ENCODE assay signal across 25 cellular contexts in the genomic region with DNA sequence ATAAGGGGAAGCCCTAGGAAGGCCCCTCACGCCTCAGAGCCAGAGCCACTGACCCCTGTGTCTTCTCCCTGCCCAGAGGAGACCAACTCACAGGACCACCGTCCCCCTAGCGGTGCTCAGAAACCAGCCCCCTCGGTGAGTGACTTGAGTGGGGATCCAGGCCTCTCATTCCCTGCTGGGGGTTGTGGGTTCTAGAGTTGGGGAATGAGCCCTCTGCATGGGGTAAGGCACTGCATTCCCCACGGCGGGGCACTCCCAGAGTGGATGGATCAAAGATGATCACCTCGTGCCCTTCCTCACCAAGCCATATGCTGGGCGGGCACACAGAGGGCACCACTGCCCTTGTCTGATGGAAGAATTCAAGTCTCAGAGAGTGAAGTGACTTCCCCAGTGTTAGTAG. TPM values are rescaled to one million over a fixed set of nuclear protein-coding genes. Genes with fewer than 3 reads are reported as not detected.
DNase-seq lines count a peak whose midpoint lies in the region; ATAC-seq, FAIRE-seq and TF ChIP-seq lines count a peak whose summit lies in the region.
"Had no signal": no experiment of that assay in that cellular context is flagged by ENCODE, and none has a peak within 500 bp of the region (broad histone marks: within the 10 kb centered on the region; RNA-seq: fewer than 3 reads in every experiment).

No MANE protein-coding gene starts in this region.

- H3K9me3 ChIP-seq in RWPE2 (ENCODE audit: severe bottlenecking) (no peaks in the 10 kb centered on the region), H1 (ENCODE audit: insufficient read depth in 2 of 2, low read depth in 1 of 2, low read length in 1 of 2) (no peaks in the 10 kb centered on the region)
- H3K9me3 ChIP-seq: A549; BE2C; BLaER1 treated with 17β-estradiol and CSF1 and Interleukin-3, amounts not matched to agents 10 nM and 100 nM; HAP-1 had no signal

- H3K9me3 Mint-ChIP-seq in T-helper 1 cell treated with Interleukin-12 subunit alpha and Interleukin-12 subunit beta and Interleukin-4 antibody, amounts not matched to agents 30 μg/mL and 1 μg/mL, for 36 hours, result no peaks in the 10 kb centered on the region
- no peaks in the 10 kb centered on the region for H3K9me3 Mint-ChIP-seq in stimulated activated effector memory CD8-positive, alpha-beta T cell treated with anti-CD3 and anti-CD28 coated beads, Interleukin-12 subunit alpha, Interleukin-12 subunit beta, amount 100 ng/mL, for 72 hours
- H3K9me3 Mint-ChIP-seq: CD14-positive monocyte; CD4-positive, alpha-beta T cell; CD8-positive, alpha-beta memory T cell; GM23338 had no signal

- no peak overlapping the region for H2BK120ac ChIP-seq in H1 (replicated peaks; ENCODE audit: low read depth, low read length)

- TF ChIP-seq CTCF in RWPE2 (IDR thresholded peaks at IDR 0.05; ENCODE audit: poor library complexity, severe bottlenecking) (no peak), H1 (IDR thresholded peaks at IDR 0.05; ENCODE audit: control extremely low read depth in 1 of 3, insufficient read depth in 1 of 3, low read depth in 1 of 3, low read length in 3 of 3) (peak in 2 of 3 experiments; percentile 14 to 16; a peak in 2 of 4 replicates), D721Med (IDR thresholded peaks at IDR 0.05; ENCODE audit: insufficient read depth, missing control alignments) (no peak)

- H4K91ac ChIP-seq in H1 (replicated peaks; ENCODE audit: insufficient read length, low read length), result no peak overlapping the region

- H3K9ac ChIP-seq in H1 (replicated peaks in 1 of 4; ENCODE audit: extremely low read depth in 1 of 4, low read depth in 3 of 4, low read length in 3 of 4), result no peak overlapping the region
- H3K9ac ChIP-seq: BLaER1 treated with 17β-estradiol and CSF1 and Interleukin-3, amounts not matched to agents 10 nM and 100 nM had no signal

- H3K23me2 ChIP-seq in H1 (ENCODE audit: low read depth, low read length), result no peaks in the 10 kb centered on the region

- CTCF ChIA-PET in H1 (lab: Charles Lee; ENCODE audit: partially characterized antibody), result no interaction called here

- H2AFZ ChIP-seq in H1 (ENCODE audit: low read length), result no peak overlapping the region
- H2AFZ ChIP-seq: GM23338 had no signal

- no peak overlapping the region for H3K14ac ChIP-seq in H1 (ENCODE audit: insufficient read length)

- H3K4me3 ChIP-seq in RWPE2 (ENCODE audit: severe bottlenecking) (no peak overlapping the region), H1 (ENCODE audit: extremely low read depth in 1 of 4, insufficient read depth in 2 of 4, low read depth in 3 of 4, low read length in 4 of 4) (no peak overlapping the region)
- H3K4me3 ChIP-seq: A549; BLaER1 treated with 17β-estradiol and CSF1 and Interleukin-3, amounts not matched to agents 10 nM and 100 nM; GM12878; GM23338; HAP-1 had no signal

- no peak overlapping the region for H2BK12ac ChIP-seq in H1 (ENCODE audit: low read depth, low read length)

- POLR2A ChIA-PET in H1 (lab: Charles Lee; ENCODE audit: partially characterized antibody), result no interaction called here

- no peak overlapping the region for H3K27ac ChIP-seq in RWPE2 (ENCODE audit: poor library complexity, severe bottlenecking)
- no peak overlapping the region for H3K27ac ChIP-seq in H1 (ENCODE audit: low read depth, low read length)
- H3K27ac ChIP-seq: 22Rv1, A549 had no signal

- DNase-seq in T-helper 1 cell (no peak), RWPE2 (ENCODE audit: low spot score) (peak; percentile 37), H1 (ENCODE audit: low read depth in 1 of 2, low spot score in 2 of 2) (no peak), HK-2 (ENCODE audit: unreplicated experiment) (no peak), D721Med (ENCODE audit: insufficient read length, low spot score) (no peak), NCI-H2107 (lab: John Stamatoyannopoulos, UW) (no peak)
- DNase-seq in stimulated activated effector memory CD8-positive, alpha-beta T cell treated with anti-CD3 and anti-CD28 coated beads, Interleukin-12 subunit alpha, Interleukin-12 subunit beta, amount 100 ng/mL, for 72 hours (ENCODE audit: low spot score in 2 of 2), result no peak
- DNase-seq: ACHN; AML-193; CD4-positive, alpha-beta T cell; CD8-positive, alpha-beta memory T cell; DMS153; DMS79; EL; GDM1 had no signal

- TF ChIP-seq RAD21 in H1 (IDR thresholded peaks at IDR 0.05 in 1 of 2, conservative IDR thresholded peaks at IDR 0.05 in 1 of 2; ENCODE audit: low read depth in 2 of 2, low read length in 2 of 2), result peak in 1 of 2 experiments; percentile 18; a peak in 1 of 4 replicates

- no peak overlapping the region for H3K18ac ChIP-seq in H1 (ENCODE audit: extremely low read depth, low read length)

- no peaks in the 10 kb centered on the region for H3K79me2 ChIP-seq in H1 (ENCODE audit: control insufficient read depth in 1 of 2, insufficient read depth in 2 of 2, low read length in 2 of 2)

- H2AK5ac ChIP-seq in H1 (ENCODE audit: low read depth, low read length), result no peak overlapping the region

- no peak overlapping the region for H3K4me3 Mint-ChIP-seq in T-helper 1 cell treated with Interleukin-12 subunit alpha and Interleukin-12 subunit beta and Interleukin-4 antibody, amounts not matched to agents 30 μg/mL and 1 μg/mL, for 36 hours
- no peak overlapping the region for H3K4me3 Mint-ChIP-seq in stimulated activated effector memory CD8-positive, alpha-beta T cell treated with anti-CD3 and anti-CD28 coated beads, Interleukin-12 subunit alpha, Interleukin-12 subunit beta, amount 100 ng/mL, for 72 hours
- H3K4me3 Mint-ChIP-seq: CD14-positive monocyte; CD4-positive, alpha-beta T cell; CD8-positive, alpha-beta memory T cell; GM23338 had no signal

- no peak overlapping the region for H4K8ac ChIP-seq in H1 (ENCODE audit: extremely low read depth, insufficient read depth, low read length)

- H3K27me3 ChIP-seq in RWPE2 (ENCODE audit: insufficient read depth, poor library complexity, severe bottlenecking) (no peaks in the 10 kb centered on the region), H1 (replicated peaks in 1 of 4; ENCODE audit: control insufficient read depth in 3 of 4, extremely low read depth in 1 of 4, insufficient read depth in 3 of 4, low read length in 3 of 4) (no peaks in the 10 kb centered on the region; a peak in 1 of 7 replicates)
- H3K27me3 ChIP-seq: BE2C; BLaER1 treated with 17β-estradiol and CSF1 and Interleukin-3, amounts not matched to agents 10 nM and 100 nM had no signal

- TF ChIP-seq EP300 in H1 (IDR thresholded peaks at IDR 0.05; ENCODE audit: borderline replicate concordance in 1 of 2, low read depth in 2 of 2, low read length in 2 of 2), result no peak

- no peak for TF ChIP-seq POLR2A in H1 (IDR thresholded peaks at IDR 0.05; ENCODE audit: control extremely low read depth in 1 of 2, low read depth in 2 of 2, low read length in 2 of 2)

- H3K27ac Mint-ChIP-seq in T-helper 1 cell treated with Interleukin-12 subunit alpha and Interleukin-12 subunit beta and Interleukin-4 antibody, amounts not matched to agents 30 μg/mL and 1 μg/mL, for 36 hours, result peak overlapping the region; percentile 88
- peak overlapping the region; percentile 56 for H3K27ac Mint-ChIP-seq in stimulated activated effector memory CD8-positive, alpha-beta T cell treated with anti-CD3 and anti-CD28 coated beads, Interleukin-12 subunit alpha, Interleukin-12 subunit beta, amount 100 ng/mL, for 72 hours
- H3K27ac Mint-ChIP-seq: CD4-positive, alpha-beta T cell had no signal

- no peak overlapping the region for H3K56ac ChIP-seq in H1 (replicated peaks; ENCODE audit: insufficient read length, low read depth, low read length)

- no peak overlapping the region for H2BK20ac ChIP-seq in H1 (ENCODE audit: low read length)

- no peak for ATAC-seq in RWPE2 (ENCODE audit: low read depth)
- no peak for ATAC-seq in stimulated activated effector memory CD8-positive, alpha-beta T cell treated with anti-CD3 and anti-CD28 coated beads, Interleukin-12 subunit alpha, Interleukin-12 subunit beta, amount 100 ng/mL, for 72 hours
- ATAC-seq: A549, GM12878, GM23338 had no signal

- no peak overlapping the region for H4K5ac ChIP-seq in H1 (ENCODE audit: insufficient read length, low read depth, low read length)

- H2BK15ac ChIP-seq in H1 (ENCODE audit: low read length), result no peak overlapping the region

- 94% methylated on average over 7 of the region's 8 CpGs; no CpG with 5 or more reads in 1 of the 2 experiments for WGBS in H1 (ENCODE audit: extremely low coverage in 1 of 2, insufficient coverage in 1 of 2, insufficient read length in 1 of 2, insufficient replicate concordance in 2 of 2, low coverage in 1 of 2, low lambda C conversion rate in 2 of 2, missing lambda C conversion rate in 1 of 2), 2 experiments

- H3K79me1 ChIP-seq in H1 (ENCODE audit: low read depth, low read length), result no peaks in the 10 kb centered on the region

- H3K4me1 ChIP-seq in RWPE2 (ENCODE audit: insufficient read depth, poor library complexity, severe bottlenecking) (no peaks in the 10 kb centered on the region), H1 (replicated peaks in 1 of 4; ENCODE audit: control insufficient read depth in 3 of 4, insufficient read depth in 4 of 4, low read length in 3 of 4) (no peaks in the 10 kb centered on the region)
- H3K4me1 ChIP-seq: A549, HAP-1 had no signal

- H4K20me1 ChIP-seq in H1 (replicated peaks in 1 of 2; ENCODE audit: control insufficient read depth in 1 of 2, insufficient read depth in 2 of 2, low read length in 2 of 2), result peaks cover 0 to 1% of the 10 kb centered on the region in 2 experiments

- no peaks in the 10 kb centered on the region for H3K27me3 Mint-ChIP-seq in T-helper 1 cell treated with Interleukin-12 subunit alpha and Interleukin-12 subunit beta and Interleukin-4 antibody, amounts not matched to agents 30 μg/mL and 1 μg/mL, for 36 hours (ENCODE audit: low read depth)
- H3K27me3 Mint-ChIP-seq: CD4-positive, alpha-beta T cell; CD8-positive, alpha-beta memory T cell had no signal

- peaks cover 18% of the 10 kb centered on the region for H3K4me1 Mint-ChIP-seq in T-helper 1 cell treated with Interleukin-12 subunit alpha and Interleukin-12 subunit beta and Interleukin-4 antibody, amounts not matched to agents 30 μg/mL and 1 μg/mL, for 36 hours (ENCODE audit: low read depth)
- H3K4me1 Mint-ChIP-seq in stimulated activated effector memory CD8-positive, alpha-beta T cell treated with anti-CD3 and anti-CD28 coated beads, Interleukin-12 subunit alpha, Interleukin-12 subunit beta, amount 100 ng/mL, for 72 hours, result no peaks in the 10 kb centered on the region
- H3K4me1 Mint-ChIP-seq: CD14-positive monocyte; CD8-positive, alpha-beta memory T cell; GM23338 had no signal

- H3K36me3 Mint-ChIP-seq in T-helper 1 cell treated with Interleukin-12 subunit alpha and Interleukin-12 subunit beta and Interleukin-4 antibody, amounts not matched to agents 30 μg/mL and 1 μg/mL, for 36 hours (ENCODE audit: low read depth), result peaks cover 9% of the 10 kb centered on the region
- H3K36me3 Mint-ChIP-seq in stimulated activated effector memory CD8-positive, alpha-beta T cell treated with anti-CD3 and anti-CD28 coated beads, Interleukin-12 subunit alpha, Interleukin-12 subunit beta, amount 100 ng/mL, for 72 hours, result peaks cover 53% of the 10 kb centered on the region

- no peak overlapping the region for H2BK5ac ChIP-seq in H1 (ENCODE audit: low read depth, low read length)

- H3K4me2 ChIP-seq in H1 (ENCODE audit: insufficient read depth in 1 of 2, low read depth in 2 of 2, low read length in 2 of 2), result no peak overlapping the region
- H3K4me2 ChIP-seq: A549; BLaER1 treated with 17β-estradiol and CSF1 and Interleukin-3, amounts not matched to agents 10 nM and 100 nM; GM23338 had no signal

- no peak overlapping the region for H3K4ac ChIP-seq in H1 (replicated peaks; ENCODE audit: insufficient read length, low read depth, low read length)

- H3K23ac ChIP-seq in H1 (ENCODE audit: insufficient read length), result no peak overlapping the region

- peaks cover 37% of the 10 kb centered on the region for H3K36me3 ChIP-seq in RWPE2 (ENCODE audit: low read depth)
- H3K36me3 ChIP-seq in H1 (ENCODE audit: control insufficient read depth in 2 of 4, insufficient read depth in 4 of 4, low read length in 3 of 4), result peaks cover 12 to 28% (median 22%) of the 10 kb centered on the region in 4 experiments; a peak in 7 of 8 replicates

- FAIRE-seq in H1 (lab: Jason Lieb, UNC), result no peak
- FAIRE-seq in D721Med (lab: Jason Lieb, UNC), result no peak
- FAIRE-seq: A549, GM12878, H54 had no signal

RNA-seq across cellular contexts. Expression of a gene that starts 39.7 kb away (rescaled TPM):
- 77.3 and 78.6 TPM in 2 replicates for total RNA-seq in H1 (2021; fragmentation: NEBNext Ultra II Directional; extraction: Animal tissue kit (Norgen Biotek cat#: 25700))
- polyA plus RNA-seq in H1 (2011; rRNA removed), result 35.5 and 57.5 TPM in 2 replicates
- polyA plus RNA-seq in H1 (2011; cell fraction: cytosol; rRNA removed), result 42.1 TPM
- polyA plus RNA-seq in H1 (2011; cell fraction: nucleus; rRNA removed), result 87.3 TPM
- 41.9 to 56.5 TPM (median 51.0 TPM) in 4 replicates for polyA plus RNA-seq in H1 (2012, experiment 1 of 2)
- 38.4 TPM for polyA plus RNA-seq in H1 (2012, experiment 2 of 2)
- 30.2 TPM for polyA plus RNA-seq in H1 (2013, experiment 1 of 2)
- 29.2 TPM for polyA plus RNA-seq in H1 (2013, experiment 2 of 2)
- polyA minus RNA-seq in H1 (2011; rRNA and poly(A)+ RNA removed), result 29.4 and 36.8 TPM in 2 replicates
- polyA minus RNA-seq in H1 (2011; cell fraction: cytosol; rRNA and poly(A)+ RNA removed), result 33.5 TPM
- polyA minus RNA-seq in H1 (2011; cell fraction: nucleus; rRNA and poly(A)+ RNA removed), result 25.9 TPM

RNA-seq across cellular contexts. Expression of a gene that starts 40.7 kb away (rescaled TPM):
- total RNA-seq in H1 (2021; fragmentation: NEBNext Ultra II Directional; extraction: Animal tissue kit (Norgen Biotek cat#: 25700)), result 7.4 and 8.9 TPM in 2 replicates
- polyA plus RNA-seq in H1 (2011; rRNA removed), result 9.0 and 14.3 TPM in 2 replicates
- polyA plus RNA-seq in H1 (2011; cell fraction: cytosol; rRNA removed), result 15.4 TPM
- 16.9 TPM for polyA plus RNA-seq in H1 (2011; cell fraction: nucleus; rRNA removed)
- 4.2 to 9.7 TPM (median 7.2 TPM) in 4 replicates for polyA plus RNA-seq in H1 (2012, experiment 1 of 2)
- 6.6 TPM for polyA plus RNA-seq in H1 (2012, experiment 2 of 2)
- polyA plus RNA-seq in H1 (2013, experiment 1 of 2), result 3.7 TPM
- 2.6 TPM for polyA plus RNA-seq in H1 (2013, experiment 2 of 2)
- 22.9 and 32.1 TPM in 2 replicates for polyA minus RNA-seq in H1 (2011; rRNA and poly(A)+ RNA removed)
- polyA minus RNA-seq in H1 (2011; cell fraction: cytosol; rRNA and poly(A)+ RNA removed), result 7.9 TPM
- 5.2 TPM for polyA minus RNA-seq in H1 (2011; cell fraction: nucleus; rRNA and poly(A)+ RNA removed)

RNA-seq across cellular contexts. Expression of a gene that starts 55.0 kb away (rescaled TPM):
- total RNA-seq in H1 (2021; fragmentation: NEBNext Ultra II Directional; extraction: Animal tissue kit (Norgen Biotek cat#: 25700)), result 171 and 176 TPM in 2 replicates
- polyA plus RNA-seq in H1 (2011; rRNA removed), result 121 and 190 TPM in 2 replicates
- 168 TPM for polyA plus RNA-seq in H1 (2011; cell fraction: cytosol; rRNA removed)
- 215 TPM for polyA plus RNA-seq in H1 (2011; cell fraction: nucleus; rRNA removed)
- 115 to 161 TPM (median 143 TPM) in 4 replicates for polyA plus RNA-seq in H1 (2012, experiment 1 of 2)
- polyA plus RNA-seq in H1 (2012, experiment 2 of 2), result 150 TPM
- polyA plus RNA-seq in H1 (2013, experiment 1 of 2), result 62.4 TPM
- 60.5 TPM for polyA plus RNA-seq in H1 (2013, experiment 2 of 2)
- polyA minus RNA-seq in H1 (2011; rRNA and poly(A)+ RNA removed), result 105 and 127 TPM in 2 replicates
- 88.7 TPM for polyA minus RNA-seq in H1 (2011; cell fraction: cytosol; rRNA and poly(A)+ RNA removed)
- polyA minus RNA-seq in H1 (2011; cell fraction: nucleus; rRNA and poly(A)+ RNA removed), result 64.5 TPM

Comparison
In these comparisons a context has a peak if more than half of its experiments do, and no peak if none do; other contexts are left out.
1. CTCF ChIP-seq: peak in H1 (2 of 3); none in RWPE2 (single experiment) and D721Med (single experiment).